2 cellular contexts compared by ENCODE assay signal in the genomic region with DNA sequence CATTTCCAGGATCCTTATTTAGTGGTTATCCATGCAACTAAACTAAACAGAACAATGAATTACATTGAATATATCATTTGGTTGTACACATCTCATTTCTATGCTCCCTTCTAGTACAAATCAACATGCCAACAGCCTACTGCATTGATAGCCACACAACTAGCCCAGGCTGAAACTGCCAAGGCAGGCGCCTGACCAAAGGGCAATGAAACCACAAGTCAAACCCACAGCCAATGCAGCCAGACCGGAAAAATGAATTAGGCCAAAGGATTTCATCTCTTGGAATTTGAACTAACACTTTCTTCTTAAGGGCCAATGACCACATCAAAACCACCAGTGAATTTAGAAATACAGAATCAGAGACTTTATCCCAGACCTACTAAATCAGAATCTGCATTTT.
TF ChIP-seq lines count a peak whose summit lies in the region.

No MANE protein-coding gene starts in this region.

TF ChIP-seq in HepG2, 621 proteins besides CTCF, POLR2A, EP300 and RAD21 (continued from another document):
- TF ChIP-seq PATZ1 (CRISPR knock-in tag; IDR thresholded peaks at IDR 0.05) (no peak), ZNF572 (CRISPR knock-in tag; IDR thresholded peaks at IDR 0.05) (no peak), PBX3 (CRISPR knock-in tag; IDR thresholded peaks at IDR 0.05; ENCODE audit: borderline replicate concordance) (no peak)
- TF ChIP-seq, protein P1, sequence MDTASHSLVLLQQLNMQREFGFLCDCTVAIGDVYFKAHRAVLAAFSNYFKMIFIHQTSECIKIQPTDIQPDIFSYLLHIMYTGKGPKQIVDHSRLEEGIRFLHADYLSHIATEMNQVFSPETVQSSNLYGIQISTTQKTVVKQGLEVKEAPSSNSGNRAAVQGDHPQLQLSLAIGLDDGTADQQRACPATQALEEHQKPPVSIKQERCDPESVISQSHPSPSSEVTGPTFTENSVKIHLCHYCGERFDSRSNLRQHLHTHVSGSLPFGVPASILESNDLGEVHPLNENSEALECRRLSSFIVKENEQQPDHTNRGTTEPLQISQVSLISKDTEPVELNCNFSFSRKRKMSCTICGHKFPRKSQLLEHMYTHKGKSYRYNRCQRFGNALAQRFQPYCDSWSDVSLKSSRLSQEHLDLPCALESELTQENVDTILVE (CRISPR knock-in tag; IDR thresholded peaks at IDR 0.05) = no peak
- TF ChIP-seq, protein P2, sequence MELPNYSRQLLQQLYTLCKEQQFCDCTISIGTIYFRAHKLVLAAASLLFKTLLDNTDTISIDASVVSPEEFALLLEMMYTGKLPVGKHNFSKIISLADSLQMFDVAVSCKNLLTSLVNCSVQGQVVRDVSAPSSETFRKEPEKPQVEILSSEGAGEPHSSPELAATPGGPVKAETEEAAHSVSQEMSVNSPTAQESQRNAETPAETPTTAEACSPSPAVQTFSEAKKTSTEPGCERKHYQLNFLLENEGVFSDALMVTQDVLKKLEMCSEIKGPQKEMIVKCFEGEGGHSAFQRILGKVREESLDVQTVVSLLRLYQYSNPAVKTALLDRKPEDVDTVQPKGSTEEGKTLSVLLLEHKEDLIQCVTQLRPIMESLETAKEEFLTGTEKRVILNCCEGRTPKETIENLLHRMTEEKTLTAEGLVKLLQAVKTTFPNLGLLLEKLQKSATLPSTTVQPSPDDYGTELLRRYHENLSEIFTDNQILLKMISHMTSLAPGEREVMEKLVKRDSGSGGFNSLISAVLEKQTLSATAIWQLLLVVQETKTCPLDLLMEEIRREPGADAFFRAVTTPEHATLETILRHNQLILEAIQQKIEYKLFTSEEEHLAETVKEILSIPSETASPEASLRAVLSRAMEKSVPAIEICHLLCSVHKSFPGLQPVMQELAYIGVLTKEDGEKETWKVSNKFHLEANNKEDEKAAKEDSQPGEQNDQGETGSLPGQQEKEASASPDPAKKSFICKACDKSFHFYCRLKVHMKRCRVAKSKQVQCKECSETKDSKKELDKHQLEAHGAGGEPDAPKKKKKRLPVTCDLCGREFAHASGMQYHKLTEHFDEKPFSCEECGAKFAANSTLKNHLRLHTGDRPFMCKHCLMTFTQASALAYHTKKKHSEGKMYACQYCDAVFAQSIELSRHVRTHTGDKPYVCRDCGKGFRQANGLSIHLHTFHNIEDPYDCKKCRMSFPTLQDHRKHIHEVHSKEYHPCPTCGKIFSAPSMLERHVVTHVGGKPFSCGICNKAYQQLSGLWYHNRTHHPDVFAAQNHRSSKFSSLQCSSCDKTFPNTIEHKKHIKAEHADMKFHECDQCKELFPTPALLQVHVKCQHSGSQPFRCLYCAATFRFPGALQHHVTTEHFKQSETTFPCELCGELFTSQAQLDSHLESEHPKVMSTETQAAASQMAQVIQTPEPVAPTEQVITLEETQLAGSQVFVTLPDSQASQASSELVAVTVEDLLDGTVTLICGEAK (IDR thresholded peaks at IDR 0.05) = no peak
- TF ChIP-seq, protein P2 (CRISPR knock-in tag; IDR thresholded peaks at IDR 0.05) = no peak

TF ChIP-seq in GM23338, 12 proteins besides CTCF, POLR2A, EP300 and RAD21 (continued from another document):
- no peak for TF ChIP-seq REST (IDR thresholded peaks at IDR 0.05; ENCODE audit: unreplicated experiment)
- TF ChIP-seq NANOG (IDR thresholded peaks at IDR 0.05; ENCODE audit: borderline replicate concordance) = no peak
- no peak for TF ChIP-seq POLR2AphosphoS5 (IDR thresholded peaks at IDR 0.05; ENCODE audit: low read depth)
- no peak for TF ChIP-seq CREB1 (CRISPR knock-in tag; IDR thresholded peaks at IDR 0.05; ENCODE audit: low read depth)
- TF ChIP-seq ZNF114 (CRISPR knock-in tag; IDR thresholded peaks at IDR 0.05) = no peak
- TF ChIP-seq STAT1 (IDR thresholded peaks at IDR 0.05; ENCODE audit: unreplicated experiment) = no peak
